ENCODE assay signal across 8 cellular contexts in genomic region chr11:130000552-130001176, GRCh38. TPM values are rescaled to one million over a fixed set of nuclear protein-coding genes. Genes with fewer than 3 reads are reported as not detected.
DNase-seq lines count a peak whose midpoint lies in the region; ATAC-seq and TF ChIP-seq lines count a peak whose summit lies in the region.

No MANE protein-coding gene starts in this region.

- peaks cover 54% of the 10 kb centered on the region for H3K79me2 ChIP-seq in DND-41 (ENCODE audit: insufficient read depth, low read length)
- peaks cover 39% of the 10 kb centered on the region for H3K79me2 ChIP-seq in OCI-LY3 (ENCODE audit: low read length)
- H3K79me2 ChIP-seq in trophoblast cell (ENCODE audit: control insufficient read depth, insufficient read depth, low read length, poor library complexity): peaks cover 18% of the 10 kb centered on the region

- peak overlapping the region; percentile 87 for H3K27ac ChIP-seq in DND-41 (ENCODE audit: low read length)
- no peak overlapping the region for H3K27ac ChIP-seq in OCI-LY3 (ENCODE audit: low read length)
- no peak overlapping the region for H3K27ac ChIP-seq in trophoblast cell (ENCODE audit: low read depth, low read length)

- no peak overlapping the region for H3K18ac ChIP-seq in trophoblast cell (ENCODE audit: low read length)

- H3K27me3 ChIP-seq in DND-41 (ENCODE audit: insufficient read depth, low read length, poor library complexity) (no peaks in the 10 kb centered on the region), OCI-LY3 (ENCODE audit: low read depth, low read length) (no peaks in the 10 kb centered on the region), trophoblast cell (ENCODE audit: insufficient read depth, low read length) (no peaks in the 10 kb centered on the region)

- H3K36me3 Mint-ChIP-seq in endothelial cell (ENCODE audit: low read depth, unreplicated experiment): peaks cover 15% of the 10 kb centered on the region

- no peak for ATAC-seq in DND-41 (ENCODE audit: insufficient read depth, low read depth)

- DNase-seq in DND-41 (no peak), endothelial cell (ENCODE audit: low spot score) (no peak), trophoblast cell (no peak), nucleus accumbens (lab: John Stamatoyannopoulos, UW) (no peak), NCI-H1694 treated with DMSO at 0.1 percent for 48 hours (lab: John Stamatoyannopoulos, UW) (no peak), HCEC 1CT (no peak)
- no peak for DNase-seq in stimulated activated naive CD4-positive, alpha-beta T cell (lab: John Stamatoyannopoulos, UW)

- H3K14ac ChIP-seq in trophoblast cell (ENCODE audit: low read length): no peak overlapping the region

- no peak overlapping the region for H3K27ac Mint-ChIP-seq in endothelial cell (ENCODE audit: unreplicated experiment)

- no peak overlapping the region for H2AK5ac ChIP-seq in trophoblast cell (ENCODE audit: low read length)

- no peak overlapping the region for H2BK120ac ChIP-seq in trophoblast cell (ENCODE audit: insufficient read depth, low read length, poor library complexity)

- H4K20me1 ChIP-seq in DND-41 (ENCODE audit: insufficient read depth, low read length) (peaks cover 7% of the 10 kb centered on the region; the same call in 1 of the 2 replicates), OCI-LY3 (ENCODE audit: insufficient read depth, low read length) (peaks cover 3% of the 10 kb centered on the region; the same call in 1 of the 2 replicates)

- H3K4me1 Mint-ChIP-seq in endothelial cell (ENCODE audit: unreplicated experiment): peaks cover 18% of the 10 kb centered on the region

- no peak overlapping the region for H2BK12ac ChIP-seq in trophoblast cell (ENCODE audit: low read length)

- no peak overlapping the region for H4K91ac ChIP-seq in trophoblast cell (ENCODE audit: low read depth, low read length)

- H3K9me3 ChIP-seq in DND-41 (ENCODE audit: insufficient read depth, low read length, severe bottlenecking) (no peaks in the 10 kb centered on the region), OCI-LY3 (ENCODE audit: insufficient read depth, low read length) (no peaks in the 10 kb centered on the region), trophoblast cell (ENCODE audit: insufficient read depth, low read depth, low read length) (no peaks in the 10 kb centered on the region)

- H3K4me3 ChIP-seq in DND-41 (ENCODE audit: low read depth in 1 of 2, low read length in 2 of 2): peak overlapping the region; percentile 72 to 76; a peak in 3 of 4 replicates
- H3K4me3 ChIP-seq in OCI-LY3 (ENCODE audit: low read length): peak overlapping the region; percentile 90
- no peak overlapping the region for H3K4me3 ChIP-seq in trophoblast cell (ENCODE audit: low read depth, low read length)

- peak overlapping the region; percentile 93 for H3K4ac ChIP-seq in trophoblast cell (ENCODE audit: low read depth, low read length)

- H3K79me1 ChIP-seq in trophoblast cell (ENCODE audit: low read length): peaks cover 23% of the 10 kb centered on the region

- peak overlapping the region; percentile 93 for H3K9ac ChIP-seq in DND-41 (ENCODE audit: low read depth, low read length)
- H3K9ac ChIP-seq in OCI-LY3 (ENCODE audit: low read length): peak overlapping the region; percentile 90
- no peak overlapping the region for H3K9ac ChIP-seq in trophoblast cell (ENCODE audit: low read length)

- no peak overlapping the region for H4K8ac ChIP-seq in trophoblast cell (ENCODE audit: low read depth, low read length)

- no peak for TF ChIP-seq CTCF in DND-41 (IDR thresholded peaks at IDR 0.05; ENCODE audit: borderline replicate concordance, extremely low read depth, low read length, poor library complexity, severe bottlenecking)
- TF ChIP-seq CTCF in OCI-LY3 (IDR thresholded peaks at IDR 0.05; ENCODE audit: low read depth, low read length): no peak
- no peak for TF ChIP-seq CTCF in endothelial cell (IDR thresholded peaks at IDR 0.05; ENCODE audit: unreplicated experiment)

- H3K9me3 Mint-ChIP-seq in endothelial cell (ENCODE audit: unreplicated experiment): no peaks in the 10 kb centered on the region

- H3K36me3 ChIP-seq in DND-41 (ENCODE audit: insufficient read depth, low read length) (peaks cover 3% of the 10 kb centered on the region; the same call in 1 of the 2 replicates), OCI-LY3 (replicated peaks; ENCODE audit: low read depth, low read length) (peaks cover 5% of the 10 kb centered on the region), trophoblast cell (ENCODE audit: control insufficient read depth in 1 of 2, insufficient read depth in 2 of 2, low read length in 2 of 2) (no peaks in the 10 kb centered on the region)

- H3K4me1 ChIP-seq in DND-41 (ENCODE audit: insufficient read depth, low read length) (peaks cover 25% of the 10 kb centered on the region), OCI-LY3 (ENCODE audit: low read length) (peaks cover 15% of the 10 kb centered on the region), trophoblast cell (ENCODE audit: control insufficient read depth in 1 of 2, insufficient read depth in 2 of 2, low read length in 2 of 2) (peaks cover 5 to 9% of the 10 kb centered on the region in 2 experiments)

- no peak overlapping the region for H3K23ac ChIP-seq in trophoblast cell (ENCODE audit: low read length)

- WGBS in trophoblast cell (ENCODE audit: extremely low coverage, insufficient coverage, insufficient read length): no CpG with 5 or more reads among the region's 18 CpGs

- peak overlapping the region; percentile 97 for H3K4me3 Mint-ChIP-seq in endothelial cell (ENCODE audit: unreplicated experiment)

- H2AFZ ChIP-seq in DND-41 (ENCODE audit: low read depth, low read length): no peak overlapping the region
- H2AFZ ChIP-seq in OCI-LY3 (ENCODE audit: low read depth, low read length): no peak overlapping the region
- H2AFZ ChIP-seq in trophoblast cell (ENCODE audit: insufficient read depth, low read length, poor library complexity): no peak overlapping the region

- H2BK5ac ChIP-seq in trophoblast cell (ENCODE audit: low read depth, low read length, poor library complexity): no peak overlapping the region

- H4K12ac ChIP-seq in trophoblast cell (ENCODE audit: low read depth, low read length): no peak overlapping the region

- peak overlapping the region; percentile 88 for H3K4me2 ChIP-seq in DND-41 (ENCODE audit: insufficient read depth, low read length)
- H3K4me2 ChIP-seq in OCI-LY3 (ENCODE audit: low read length): peak overlapping the region; percentile 97
- no peak overlapping the region for H3K4me2 ChIP-seq in trophoblast cell (ENCODE audit: low read length)

- peaks cover 11% of the 10 kb centered on the region for H3K27me3 Mint-ChIP-seq in endothelial cell (ENCODE audit: unreplicated experiment)

RNA-seq across cellular contexts. Expression of gene PRDM10, which starts 2.0 kb away (rescaled TPM):
- total RNA-seq in endothelial cell (ENCODE audit: unreplicated experiment): 15.8 TPM
- 8.9 and 9.1 TPM in 2 replicates for polyA plus RNA-seq in trophoblast cell (2013)
